Comparison of ENCODE assay signal across 8 cellular contexts in genomic region chr14:35404496-35405303, GRCh38. TPM values are rescaled to one million over a fixed set of nuclear protein-coding genes. Genes with fewer than 3 reads are reported as not detected.
DNase-seq lines count a peak whose midpoint lies in the region; ATAC-seq lines count a peak whose summit lies in the region.

Gene NFKBIA, minus strand, starts transcription at chr14:35404749. Its CDS starts 105 bp downstream, at chr14:35404644.

- intact Hi-C loops in right cardiac atrium (cut with DNase I), result loop anchor here in 3 of 4 donors (5.0 to 10.0 kb wide), 4 partner anchors 67 to 187 kb away; partner anchors contain the start of gene PSMA6 (in 1 of the 3)

- no peaks in the 10 kb centered on the region for H3K4me1 ChIP-seq in right cardiac atrium (ENCODE audit: control insufficient read depth, insufficient read depth, low read length)

- H3K9me3 ChIP-seq in right cardiac atrium (ENCODE audit: control insufficient read depth, low read length), result no peaks in the 10 kb centered on the region

- WGBS in right cardiac atrium, result under 1% methylated on average over 62 of the region's 62 CpGs

- no peaks in the 10 kb centered on the region for H3K27me3 ChIP-seq in right cardiac atrium (ENCODE audit: control insufficient read depth, insufficient read depth)

- peak within 1 kb of the TSS; percentile 81 for H3K4me3 ChIP-seq in right cardiac atrium (ENCODE audit: low read length)

- ATAC-seq in GM18502 (IDR thresholded peaks at IDR 0.05; ENCODE audit: poor library complexity, unreplicated experiment), result peak; percentile 62
- peak; percentile 65 for ATAC-seq in HG02885 (IDR thresholded peaks at IDR 0.05; ENCODE audit: poor library complexity, unreplicated experiment)
- peak; percentile 67 to 72 for ATAC-seq in right cardiac atrium

- DNase-seq in NCI-H1694 treated with DMSO at 0.1 percent for 48 hours (lab: John Stamatoyannopoulos, UW) (peak; percentile 77), T-helper 2 cell (peak; percentile 87 to 95 (median 93)), right cardiac atrium (peak; percentile 93 to 97 (median 97)), renal cortical epithelial cell (ENCODE audit: low read depth) (peak; percentile 78), cortex of kidney (lab: John Stamatoyannopoulos, UW) (no peak)

- H3K27ac ChIP-seq in angular gyrus (ENCODE audit: low read depth, low read length) (peak within 1 kb of the TSS; percentile 99), right cardiac atrium (ENCODE audit: low read length) (peak within 1 kb of the TSS; percentile 98)

RNA-seq across cellular contexts. Expression of gene NFKBIA, which starts in this region (rescaled TPM):
- total RNA-seq in right cardiac atrium, result 100 to 1,000 TPM in 3 of 4 donors, 10 to 100 TPM in 1; 74.0 to 125 (median 103) TPM
- 81.2 TPM for polyA plus RNA-seq in right cardiac atrium
- 213 and 383 TPM in 2 replicates for total RNA-seq in renal cortical epithelial cell
